In the genomic region with DNA sequence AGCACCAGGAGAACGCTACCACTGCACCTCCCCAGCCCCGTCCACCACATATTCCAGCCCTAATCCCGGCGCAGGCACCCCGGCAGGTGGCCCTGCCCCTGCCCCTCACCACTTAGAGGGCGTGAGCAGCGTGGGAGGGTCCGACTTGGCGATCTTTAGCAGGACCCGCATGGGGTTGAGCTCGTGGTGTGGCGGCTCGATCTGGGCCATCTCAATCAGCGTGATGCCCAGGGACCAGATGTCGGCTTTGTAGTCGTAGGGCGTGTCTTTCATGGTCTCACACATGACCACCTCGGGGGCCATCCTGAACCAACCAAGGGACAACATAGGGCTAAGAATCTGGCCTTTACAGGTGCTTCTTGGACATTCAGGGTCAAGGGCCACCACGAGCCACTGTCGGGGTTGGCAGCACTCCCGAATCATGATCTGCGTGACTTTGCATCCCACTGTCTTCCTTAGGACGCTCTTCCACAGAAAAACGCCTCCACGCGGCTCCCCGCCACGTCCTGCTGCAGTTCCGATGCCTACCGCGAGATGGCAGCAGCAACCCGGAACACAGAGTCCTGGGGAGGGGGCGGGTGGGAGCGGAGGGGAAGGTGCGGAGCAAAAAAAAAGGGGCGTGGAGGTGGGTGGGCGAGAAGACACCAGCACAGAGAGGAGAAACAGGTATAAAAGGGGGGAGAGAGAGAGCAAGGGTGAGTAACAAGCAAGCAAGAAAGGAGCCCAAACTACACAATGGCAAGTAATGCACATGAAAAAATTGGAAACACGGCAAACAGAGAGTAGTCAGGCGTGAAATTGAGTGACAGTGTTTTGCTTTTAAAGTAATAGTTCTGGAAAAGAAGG, we compare ENCODE assay signal across 1 cellular context.
TF ChIP-seq lines count a peak whose summit lies in the region.

No MANE protein-coding gene starts in this region.

TF ChIP-seq in GM12878, 131 proteins besides CTCF, POLR2A, EP300 and RAD21 (continued from another document):
- TF ChIP-seq, protein P1, sequence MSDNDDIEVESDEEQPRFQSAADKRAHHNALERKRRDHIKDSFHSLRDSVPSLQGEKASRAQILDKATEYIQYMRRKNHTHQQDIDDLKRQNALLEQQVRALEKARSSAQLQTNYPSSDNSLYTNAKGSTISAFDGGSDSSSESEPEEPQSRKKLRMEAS (IDR thresholded peaks at IDR 0.05; ENCODE audit: low read depth, low read length), result peak; percentile 36; the same call in 1 of the 2 replicates
- TF ChIP-seq IKZF1 (conservative IDR thresholded peaks at IDR 0.05), result peak; percentile 54; the same call in 1 of the 2 replicates
- TF ChIP-seq PAX5 (IDR thresholded peaks at IDR 0.05; ENCODE audit: borderline replicate concordance, low read depth, low read length), result peak; percentile 23; the same call in 1 of the 2 replicates
- no peak for TF ChIP-seq SIN3A (IDR thresholded peaks at IDR 0.05; ENCODE audit: low read depth, low read length)
- TF ChIP-seq CHD1 (IDR thresholded peaks at IDR 0.05; ENCODE audit: low read depth, low read length), result no peak
- TF ChIP-seq ATF7 (IDR thresholded peaks at IDR 0.05; ENCODE audit: low read depth), result 0 out of 2 replicates have a peak, but pooled peaks have one; percentile 10
- TF ChIP-seq, protein P2, sequence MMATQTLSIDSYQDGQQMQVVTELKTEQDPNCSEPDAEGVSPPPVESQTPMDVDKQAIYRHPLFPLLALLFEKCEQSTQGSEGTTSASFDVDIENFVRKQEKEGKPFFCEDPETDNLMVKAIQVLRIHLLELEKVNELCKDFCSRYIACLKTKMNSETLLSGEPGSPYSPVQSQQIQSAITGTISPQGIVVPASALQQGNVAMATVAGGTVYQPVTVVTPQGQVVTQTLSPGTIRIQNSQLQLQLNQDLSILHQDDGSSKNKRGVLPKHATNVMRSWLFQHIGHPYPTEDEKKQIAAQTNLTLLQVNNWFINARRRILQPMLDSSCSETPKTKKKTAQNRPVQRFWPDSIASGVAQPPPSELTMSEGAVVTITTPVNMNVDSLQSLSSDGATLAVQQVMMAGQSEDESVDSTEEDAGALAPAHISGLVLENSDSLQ (IDR thresholded peaks at IDR 0.05), result peak; percentile 46; the same call in 1 of the 2 replicates
- TF ChIP-seq MEF2B (IDR thresholded peaks at IDR 0.05; ENCODE audit: partially characterized antibody, poor library complexity, severe bottlenecking), result peak; percentile 40
- TF ChIP-seq YY1 (IDR thresholded peaks at IDR 0.05; ENCODE audit: low read depth, low read length), result peak; percentile 65; the same call in 1 of the 2 replicates
- no peak for TF ChIP-seq FOS (IDR thresholded peaks at IDR 0.05; ENCODE audit: borderline replicate concordance, extremely low read depth, insufficient read length)
- TF ChIP-seq TCF12 (IDR thresholded peaks at IDR 0.05; ENCODE audit: low read depth, low read length), result no peak
- TF ChIP-seq IKZF2 (IDR thresholded peaks at IDR 0.05), result peak in 1 of 2 experiments; percentile 53; a peak in 2 of 4 replicates
- 0 out of 2 replicates have a peak, but pooled peaks have one; percentile 21 for TF ChIP-seq RFX5 (IDR thresholded peaks at IDR 0.05; ENCODE audit: low read depth, low read length)
- TF ChIP-seq ZNF384 (IDR thresholded peaks at IDR 0.05; ENCODE audit: borderline replicate concordance, low read depth, low read length), result peak; percentile 29; the same call in 1 of the 2 replicates
- TF ChIP-seq BHLHE40 (IDR thresholded peaks at IDR 0.05; ENCODE audit: borderline replicate concordance in 1 of 2, low read depth in 2 of 2, low read length in 1 of 2), result no peak
- peak; percentile 75 for TF ChIP-seq NBN (IDR thresholded peaks at IDR 0.05)
- TF ChIP-seq ESRRA (IDR thresholded peaks at IDR 0.05; ENCODE audit: low read length), result no peak
- no peak for TF ChIP-seq RUNX3 (IDR thresholded peaks at IDR 0.05; ENCODE audit: low read length)
- peak; percentile 84 for TF ChIP-seq SMC3 (IDR thresholded peaks at IDR 0.05; ENCODE audit: borderline replicate concordance, low read length)
- TF ChIP-seq HDGF (IDR thresholded peaks at IDR 0.05), result peak; percentile 78; the same call in 1 of the 2 replicates
- TF ChIP-seq, protein P3, sequence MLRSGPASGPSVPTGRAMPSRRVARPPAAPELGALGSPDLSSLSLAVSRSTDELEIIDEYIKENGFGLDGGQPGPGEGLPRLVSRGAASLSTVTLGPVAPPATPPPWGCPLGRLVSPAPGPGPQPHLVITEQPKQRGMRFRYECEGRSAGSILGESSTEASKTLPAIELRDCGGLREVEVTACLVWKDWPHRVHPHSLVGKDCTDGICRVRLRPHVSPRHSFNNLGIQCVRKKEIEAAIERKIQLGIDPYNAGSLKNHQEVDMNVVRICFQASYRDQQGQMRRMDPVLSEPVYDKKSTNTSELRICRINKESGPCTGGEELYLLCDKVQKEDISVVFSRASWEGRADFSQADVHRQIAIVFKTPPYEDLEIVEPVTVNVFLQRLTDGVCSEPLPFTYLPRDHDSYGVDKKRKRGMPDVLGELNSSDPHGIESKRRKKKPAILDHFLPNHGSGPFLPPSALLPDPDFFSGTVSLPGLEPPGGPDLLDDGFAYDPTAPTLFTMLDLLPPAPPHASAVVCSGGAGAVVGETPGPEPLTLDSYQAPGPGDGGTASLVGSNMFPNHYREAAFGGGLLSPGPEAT (IDR thresholded peaks at IDR 0.05; ENCODE audit: low read depth), result 0 out of 2 replicates have a peak, but pooled peaks have one; percentile 29
- no peak for TF ChIP-seq SKIL (IDR thresholded peaks at IDR 0.05; ENCODE audit: low read depth, poor library complexity, severe bottlenecking)
